In the genomic region with DNA sequence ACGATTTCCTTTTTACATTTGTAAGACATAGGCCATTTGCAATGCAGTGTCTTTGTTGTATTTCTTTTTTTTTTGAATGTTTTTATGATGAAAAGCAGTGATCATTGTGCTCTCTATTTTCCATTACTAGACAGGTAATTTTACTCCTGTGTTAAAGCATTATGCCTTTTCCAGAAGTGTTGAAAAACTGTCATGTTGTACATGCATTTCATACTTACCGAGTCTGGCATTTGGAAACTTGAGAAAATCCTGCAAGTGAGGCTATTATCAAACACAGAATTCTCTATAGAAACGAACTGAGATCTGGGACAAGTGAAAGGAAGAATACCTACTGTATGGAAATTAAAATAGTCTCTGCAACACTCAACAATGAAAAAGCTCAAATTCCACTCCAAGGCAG, we compare ENCODE assay signal across 6 cellular contexts.
"Had no signal": no experiment of that assay in that cellular context is flagged by ENCODE, and none has a peak within 500 bp of the region (broad histone marks: within the 10 kb centered on the region; RNA-seq: fewer than 3 reads in every experiment).

No MANE protein-coding gene starts in this region.

- DNase-seq: IMR-90, KBM-7 had no signal

- H3K27ac ChIP-seq: HL-60 had no signal

- FAIRE-seq: HepG2, HTR-8/SVneo, K562 had no signal

- H3K4me3 ChIP-seq: K562 had no signal
